28 cellular contexts compared by ENCODE assay signal in genomic region chr1:36852586-36852985, GRCh38.
"Had no signal": no experiment of that assay in that cellular context is flagged by ENCODE, and none has a peak within 500 bp of the region (broad histone marks: within the 10 kb centered on the region; RNA-seq: fewer than 3 reads in every experiment).

No MANE protein-coding gene starts in this region.

- H3K9me3 ChIP-seq: neutrophil, ovary, psoas muscle, right lobe of liver, sigmoid colon, thoracic aorta, thyroid gland, tibial nerve, upper lobe of left lung, vagina had no signal

- FAIRE-seq: small intestine, urothelium cell line had no signal

- H2AFZ ChIP-seq: neural progenitor cell, parathyroid adenoma had no signal

- H3K79me2 ChIP-seq: parathyroid adenoma had no signal

- H3K27me3 ChIP-seq: neural progenitor cell, ovary, right lobe of liver, thyroid gland, tibial nerve, upper lobe of left lung, vagina had no signal

- H3K27ac ChIP-seq: neural progenitor cell, neutrophil, ovary, parathyroid adenoma, psoas muscle, right lobe of liver, sigmoid colon, thoracic aorta, thyroid gland, tibial nerve, upper lobe of left lung, vagina had no signal

- H3K36me3 ChIP-seq: neural progenitor cell, neutrophil, ovary, right lobe of liver, sigmoid colon, thoracic aorta, thyroid gland, upper lobe of left lung, vagina had no signal

- H3K9ac ChIP-seq: neural progenitor cell, parathyroid adenoma had no signal

- H3K4me2 ChIP-seq: neural progenitor cell had no signal

- DNase-seq: naive thymus-derived CD4-positive, alpha-beta T cell; natural killer cell; nucleus accumbens; ovary; right cardiac atrium; sigmoid colon; small intestine; stimulated activated CD4-positive, alpha-beta T cell treated with anti-CD3 and anti-CD28 coated beads, Interleukin-12 subunit alpha, Interleukin-12 subunit beta, amount 100 ng/mL, for 4 hours; stimulated activated CD4-positive, alpha-beta T cell treated with anti-CD3 and anti-CD28 coated beads, Interleukin-1b, Interleukin-23, amount 100 ng/mL, for 48 hours; stimulated activated CD4-positive, alpha-beta T cell treated with anti-CD3 and anti-CD28 coated beads, Interleukin-4, amount 100 ng/mL, for 1 hour; stimulated activated CD4-positive, alpha-beta T cell treated with anti-CD3 and anti-CD28 coated beads, Interleukin-4, amount 100 ng/mL, for 4 hours; stimulated activated CD8-positive, alpha-beta memory T cell treated with anti-CD3 and anti-CD28 coated beads, Interleukin-4, amount 100 ng/mL, for 48 hours; stimulated activated naive CD4-positive, alpha-beta T cell; stimulated activated naive CD8-positive, alpha-beta T cell treated with anti-CD3 and anti-CD28 coated beads, Interleukin-15, amount 100 ng/mL, for 72 hours; stimulated activated naive CD8-positive, alpha-beta T cell treated with anti-CD3 and anti-CD28 coated beads, Interleukin-15, Interleukin-2, amounts not matched to agents 100 U/mL and 50 U/mL, for 24 hours; substantia nigra; thyroid gland; trophoblast cell; upper lobe of left lung had no signal

- H3K4me1 ChIP-seq: parathyroid adenoma, psoas muscle, right lobe of liver, sigmoid colon, thyroid gland, tibial nerve, upper lobe of left lung, vagina had no signal

- H3K4me3 ChIP-seq: neural progenitor cell, ovary, psoas muscle, right lobe of liver, sigmoid colon, thoracic aorta, thyroid gland, tibial nerve, upper lobe of left lung, vagina had no signal
